In the genomic region with DNA sequence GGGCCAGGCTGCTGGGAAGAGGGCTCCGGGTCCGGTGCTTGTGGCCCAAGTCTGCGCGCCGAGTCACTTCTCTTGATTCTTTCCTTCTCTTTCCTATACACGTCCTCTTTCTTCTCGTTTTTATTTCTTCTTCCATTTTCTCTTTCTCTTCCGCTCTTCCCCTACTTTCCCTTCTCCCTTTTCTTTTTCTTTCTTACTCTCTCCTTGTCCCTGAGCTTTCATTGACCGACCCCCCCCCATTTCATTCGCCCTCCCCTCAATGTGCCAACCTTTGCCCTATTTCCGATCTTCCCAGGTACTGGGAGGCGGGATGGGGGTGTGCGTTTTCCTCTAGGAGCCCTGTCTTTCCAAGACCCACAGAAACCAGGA, we compare ENCODE assay signal across 11 cellular contexts. TPM values are rescaled to one million over a fixed set of nuclear protein-coding genes. Genes with fewer than 3 reads are reported as not detected.
DNase-seq lines count a peak whose midpoint lies in the region; ATAC-seq and TF ChIP-seq lines count a peak whose summit lies in the region.
"Had no signal": no experiment of that assay in that cellular context is flagged by ENCODE, and none has a peak within 500 bp of the region (broad histone marks: within the 10 kb centered on the region; RNA-seq: fewer than 3 reads in every experiment).

No MANE protein-coding gene starts in this region.

- WGBS in liver: 9% methylated on average over 13 of the region's 13 CpGs

- peaks cover 9 to 58% (median 48%) of the 10 kb centered on the region in 7 donors for H3K9me3 Mint-ChIP-seq in CD14-positive monocyte
- no peaks in the 10 kb centered on the region for H3K9me3 Mint-ChIP-seq in WTC11

- H3K4me1 ChIP-seq in liver (ENCODE audit: control insufficient read depth in 4 of 4, insufficient read depth in 4 of 4, low read length in 3 of 4): peaks cover 9 to 69% (median 37%) of the 10 kb centered on the region in 4 donors

- POLR2A ChIA-PET in WTC11 (lab: Charles Lee): no interaction called here

- intact Hi-C loops in CD14-positive monocyte (cut with micrococcal nuclease): no loop called here

- peak overlapping the region; percentile 80; the same call in 1 of the 2 replicates for H3K27ac ChIP-seq in 22Rv1
- H3K27ac ChIP-seq in liver (ENCODE audit: low read depth in 1 of 2, low read length in 2 of 2): peak overlapping the region; percentile 55 to 63

- TF ChIP-seq CTCF in 22Rv1 (IDR thresholded peaks at IDR 0.05) (no peak), CD14-positive monocyte (IDR thresholded peaks at IDR 0.05) (no peak), WTC11 (IDR thresholded peaks at IDR 0.05) (no peak), liver (IDR thresholded peaks at IDR 0.05; ENCODE audit: low read depth, low read length, missing input control) (no peak)

- H3K4me3 Mint-ChIP-seq in CD14-positive monocyte (peak overlapping the region; percentile 70 to 92), WTC11 (peak overlapping the region; percentile 83)

- H3K27me3 Mint-ChIP-seq in CD14-positive monocyte (ENCODE audit: low read depth in 3 of 3): peaks cover 92 to 95% (median 95%) of the 10 kb centered on the region in 3 donors
- H3K27me3 Mint-ChIP-seq in WTC11 (ENCODE audit: low read depth): peaks cover 99% of the 10 kb centered on the region

- no peak for ATAC-seq in WTC11
- ATAC-seq in GM19463 (IDR thresholded peaks at IDR 0.05; ENCODE audit: unreplicated experiment): no peak
- no peak for ATAC-seq in GM21526 (IDR thresholded peaks at IDR 0.05; ENCODE audit: low FRiP score, unreplicated experiment)

- H3K4me1 Mint-ChIP-seq in CD14-positive monocyte: peaks cover 61% of the 10 kb centered on the region
- peaks cover 73% of the 10 kb centered on the region for H3K4me1 Mint-ChIP-seq in WTC11

- H3K4me3 ChIP-seq in liver (ENCODE audit: low read depth in 1 of 3, low read length in 3 of 3): peak overlapping the region; percentile 75 to 90 (median 85)

- no peaks in the 10 kb centered on the region for H3K36me3 ChIP-seq in liver (ENCODE audit: control insufficient read depth in 4 of 4, insufficient read depth in 3 of 4, low read depth in 1 of 4, low read length in 3 of 4)

- H3K27ac Mint-ChIP-seq in CD14-positive monocyte (no peak overlapping the region), WTC11 (no peak overlapping the region)

- peaks cover 14 to 20% of the 10 kb centered on the region in 2 donors for H3K36me3 Mint-ChIP-seq in CD14-positive monocyte
- H3K36me3 Mint-ChIP-seq in WTC11: no peaks in the 10 kb centered on the region

- H3K9ac ChIP-seq in liver (ENCODE audit: low read depth in 1 of 2, low read length in 2 of 2): peak overlapping the region; percentile 60 to 71

- no peak for TF ChIP-seq RAD21 in liver (IDR thresholded peaks at IDR 0.05)

- DNase-seq in CD14-positive monocyte (ENCODE audit: low spot score): no peak
- no peak for DNase-seq in WTC11 (ENCODE audit: low spot score)
- DNase-seq in NCI-H226: no peak
- no peak for DNase-seq in NCI-H2196 treated with DMSO at 0.1 percent for 48 hours (lab: John Stamatoyannopoulos, UW; ENCODE audit: unreplicated experiment)
- DNase-seq: dermis blood vessel endothelial cell, NCI-H2029, Right ventricle myocardium superior had no signal

- no peaks in the 10 kb centered on the region for H3K9me3 ChIP-seq in liver (ENCODE audit: control insufficient read depth in 4 of 4, low read length in 3 of 4)

- H3K27me3 ChIP-seq in liver (ENCODE audit: control insufficient read depth in 4 of 4, insufficient read depth in 4 of 4, low read length in 3 of 4): no peaks in the 10 kb centered on the region

- CTCF ChIA-PET in WTC11 (lab: Charles Lee): interaction anchor here (1.3 to 4.8 kb wide), 4 partner anchors 9 to 385 kb away, joined by 5 to 35 read pairs (median 8); partner anchors contain the start of gene ST8SIA3

TF ChIP-seq in WTC11, 78 proteins besides CTCF, POLR2A, EP300 and RAD21:
- TF ChIP-seq ZNF416 (CRISPR knock-in tag; IDR thresholded peaks at IDR 0.05): no peak
- TF ChIP-seq, protein P1, sequence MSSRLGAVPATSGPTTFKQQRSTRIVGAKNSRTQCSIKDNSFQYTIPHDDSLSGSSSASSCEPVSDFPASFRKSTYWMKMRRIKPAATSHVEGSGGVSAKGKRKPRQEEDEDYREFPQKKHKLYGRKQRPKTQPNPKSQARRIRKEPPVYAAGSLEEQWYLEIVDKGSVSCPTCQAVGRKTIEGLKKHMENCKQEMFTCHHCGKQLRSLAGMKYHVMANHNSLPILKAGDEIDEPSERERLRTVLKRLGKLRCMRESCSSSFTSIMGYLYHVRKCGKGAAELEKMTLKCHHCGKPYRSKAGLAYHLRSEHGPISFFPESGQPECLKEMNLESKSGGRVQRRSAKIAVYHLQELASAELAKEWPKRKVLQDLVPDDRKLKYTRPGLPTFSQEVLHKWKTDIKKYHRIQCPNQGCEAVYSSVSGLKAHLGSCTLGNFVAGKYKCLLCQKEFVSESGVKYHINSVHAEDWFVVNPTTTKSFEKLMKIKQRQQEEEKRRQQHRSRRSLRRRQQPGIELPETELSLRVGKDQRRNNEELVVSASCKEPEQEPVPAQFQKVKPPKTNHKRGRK (CRISPR knock-in tag; IDR thresholded peaks at IDR 0.05; ENCODE audit: borderline replicate concordance): peak; percentile 88; the same call in 1 of the 2 replicates

TF ChIP-seq in liver, 16 proteins besides CTCF, POLR2A, EP300 and RAD21:
- TF ChIP-seq, protein P2, sequence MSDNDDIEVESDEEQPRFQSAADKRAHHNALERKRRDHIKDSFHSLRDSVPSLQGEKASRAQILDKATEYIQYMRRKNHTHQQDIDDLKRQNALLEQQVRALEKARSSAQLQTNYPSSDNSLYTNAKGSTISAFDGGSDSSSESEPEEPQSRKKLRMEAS (IDR thresholded peaks at IDR 0.05): no peak
- TF ChIP-seq RXRA (IDR thresholded peaks at IDR 0.05) (no peak), ATF3 (IDR thresholded peaks at IDR 0.05) (no peak), GABPA (IDR thresholded peaks at IDR 0.05 in 1 of 2, conservative IDR thresholded peaks at IDR 0.05 in 1 of 2) (no peak), JUND (IDR thresholded peaks at IDR 0.05) (no peak), HNF4A (conservative IDR thresholded peaks at IDR 0.05) (no peak), YY1 (IDR thresholded peaks at IDR 0.05) (no peak), FOXA1 (IDR thresholded peaks at IDR 0.05) (no peak), NR2F2 (IDR thresholded peaks at IDR 0.05) (no peak), FOXA2 (IDR thresholded peaks at IDR 0.05) (no peak), EGR1 (IDR thresholded peaks at IDR 0.05; ENCODE audit: low read depth in 2 of 2) (no peak), SP1 (IDR thresholded peaks at IDR 0.05) (no peak), HNF4G (IDR thresholded peaks at IDR 0.05) (no peak), TAF1 (conservative IDR thresholded peaks at IDR 0.05) (no peak)
- TF ChIP-seq, protein P3, sequence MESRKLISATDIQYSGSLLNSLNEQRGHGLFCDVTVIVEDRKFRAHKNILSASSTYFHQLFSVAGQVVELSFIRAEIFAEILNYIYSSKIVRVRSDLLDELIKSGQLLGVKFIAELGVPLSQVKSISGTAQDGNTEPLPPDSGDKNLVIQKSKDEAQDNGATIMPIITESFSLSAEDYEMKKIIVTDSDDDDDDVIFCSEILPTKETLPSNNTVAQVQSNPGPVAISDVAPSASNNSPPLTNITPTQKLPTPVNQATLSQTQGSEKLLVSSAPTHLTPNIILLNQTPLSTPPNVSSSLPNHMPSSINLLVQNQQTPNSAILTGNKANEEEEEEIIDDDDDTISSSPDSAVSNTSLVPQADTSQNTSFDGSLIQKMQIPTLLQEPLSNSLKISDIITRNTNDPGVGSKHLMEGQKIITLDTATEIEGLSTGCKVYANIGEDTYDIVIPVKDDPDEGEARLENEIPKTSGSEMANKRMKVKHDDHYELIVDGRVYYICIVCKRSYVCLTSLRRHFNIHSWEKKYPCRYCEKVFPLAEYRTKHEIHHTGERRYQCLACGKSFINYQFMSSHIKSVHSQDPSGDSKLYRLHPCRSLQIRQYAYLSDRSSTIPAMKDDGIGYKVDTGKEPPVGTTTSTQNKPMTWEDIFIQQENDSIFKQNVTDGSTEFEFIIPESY (IDR thresholded peaks at IDR 0.05): no peak
- TF ChIP-seq, protein P4, sequence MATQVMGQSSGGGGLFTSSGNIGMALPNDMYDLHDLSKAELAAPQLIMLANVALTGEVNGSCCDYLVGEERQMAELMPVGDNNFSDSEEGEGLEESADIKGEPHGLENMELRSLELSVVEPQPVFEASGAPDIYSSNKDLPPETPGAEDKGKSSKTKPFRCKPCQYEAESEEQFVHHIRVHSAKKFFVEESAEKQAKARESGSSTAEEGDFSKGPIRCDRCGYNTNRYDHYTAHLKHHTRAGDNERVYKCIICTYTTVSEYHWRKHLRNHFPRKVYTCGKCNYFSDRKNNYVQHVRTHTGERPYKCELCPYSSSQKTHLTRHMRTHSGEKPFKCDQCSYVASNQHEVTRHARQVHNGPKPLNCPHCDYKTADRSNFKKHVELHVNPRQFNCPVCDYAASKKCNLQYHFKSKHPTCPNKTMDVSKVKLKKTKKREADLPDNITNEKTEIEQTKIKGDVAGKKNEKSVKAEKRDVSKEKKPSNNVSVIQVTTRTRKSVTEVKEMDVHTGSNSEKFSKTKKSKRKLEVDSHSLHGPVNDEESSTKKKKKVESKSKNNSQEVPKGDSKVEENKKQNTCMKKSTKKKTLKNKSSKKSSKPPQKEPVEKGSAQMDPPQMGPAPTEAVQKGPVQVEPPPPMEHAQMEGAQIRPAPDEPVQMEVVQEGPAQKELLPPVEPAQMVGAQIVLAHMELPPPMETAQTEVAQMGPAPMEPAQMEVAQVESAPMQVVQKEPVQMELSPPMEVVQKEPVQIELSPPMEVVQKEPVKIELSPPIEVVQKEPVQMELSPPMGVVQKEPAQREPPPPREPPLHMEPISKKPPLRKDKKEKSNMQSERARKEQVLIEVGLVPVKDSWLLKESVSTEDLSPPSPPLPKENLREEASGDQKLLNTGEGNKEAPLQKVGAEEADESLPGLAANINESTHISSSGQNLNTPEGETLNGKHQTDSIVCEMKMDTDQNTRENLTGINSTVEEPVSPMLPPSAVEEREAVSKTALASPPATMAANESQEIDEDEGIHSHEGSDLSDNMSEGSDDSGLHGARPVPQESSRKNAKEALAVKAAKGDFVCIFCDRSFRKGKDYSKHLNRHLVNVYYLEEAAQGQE (IDR thresholded peaks at IDR 0.05): no peak

RNA-seq across cellular contexts. Expression of gene ONECUT2, which starts 1.8 kb away (rescaled TPM):
- polyA plus RNA-seq in CD14-positive monocyte (not detected), liver (1 to 10 TPM; 1.8 to 3.8 TPM)
- total RNA-seq in WTC11 (2021) (0.87 to 1.9 TPM (median 1.6 TPM) in 3 replicates), liver (1 to 10 TPM; 5.4 to 5.7 TPM)
